ENCODE assay signal across 12 cellular contexts in genomic region chr21:33024278-33025103, GRCh38. TPM values are rescaled to one million over a fixed set of nuclear protein-coding genes. Genes with fewer than 3 reads are reported as not detected.
DNase-seq lines count a peak whose midpoint lies in the region; ATAC-seq and TF ChIP-seq lines count a peak whose summit lies in the region.
"Had no signal": no experiment of that assay in that cellular context is flagged by ENCODE, and none has a peak within 500 bp of the region (broad histone marks: within the 10 kb centered on the region; RNA-seq: fewer than 3 reads in every experiment).

No MANE protein-coding gene starts in this region.

- in situ Hi-C loops in GM13976 (cut with MboI; ENCODE audit: low sequenced_read_pairs, unreplicated experiment) = no loop called here

- H3K27ac Mint-ChIP-seq in activated T-helper 1 cell treated with anti-CD3 and anti-CD28 coated beads, Interleukin-12 subunit alpha, Interleukin-12 subunit beta, Interleukin-2, Interleukin-4 antibody, amounts not matched to agents 30 ng/mL and 10 ng/mL and 1 ng/mL, durations not matched to agents 14 hours and 24 hours and 36 hours = peak overlapping the region; percentile 42
- peak overlapping the region in 3 of 6 donors; percentile 76 to 98 (median 81) for H3K27ac Mint-ChIP-seq in naive B cell

- ATAC-seq in naive B cell (ENCODE audit: low read depth in 2 of 2) (no peak), GM21515 (IDR thresholded peaks at IDR 0.05; ENCODE audit: unreplicated experiment) (no peak), HG03460 (IDR thresholded peaks at IDR 0.05; ENCODE audit: unreplicated experiment) (no peak)

- DNase-seq in DMS 273 (lab: John Stamatoyannopoulos, UW; ENCODE audit: unreplicated experiment) (peak; percentile 30), DMS 273 treated with DMSO at 0.1 percent for 48 hours (lab: John Stamatoyannopoulos, UW) (no peak), GM13976 (ENCODE audit: low spot score) (peak; percentile 28), naive B cell (no peak), foreskin melanocyte (no peak)
- DNase-seq in activated T-helper 1 cell treated with anti-CD3 and anti-CD28 coated beads, Interleukin-12 subunit alpha, Interleukin-12 subunit beta, Interleukin-2, Interleukin-4 antibody, amounts not matched to agents 30 ng/mL and 10 ng/mL and 1 ng/mL, durations not matched to agents 14 hours and 24 hours and 36 hours (ENCODE audit: low spot score) = no peak
- DNase-seq: NCI-H1436 treated with DMSO at 0.1 percent for 48 hours, OCI-M1 had no signal

- no peak for TF ChIP-seq CTCF in GM13976 (IDR thresholded peaks at IDR 0.05; ENCODE audit: borderline replicate concordance, control extremely low read depth, extremely low read depth, insufficient read depth, missing control alignments)

- H3K9me3 Mint-ChIP-seq in activated T-helper 1 cell treated with anti-CD3 and anti-CD28 coated beads, Interleukin-12 subunit alpha, Interleukin-12 subunit beta, Interleukin-2, Interleukin-4 antibody, amounts not matched to agents 30 ng/mL and 10 ng/mL and 1 ng/mL, durations not matched to agents 14 hours and 24 hours and 36 hours = no peaks in the 10 kb centered on the region
- peaks cover 0 to 9% (median 3%) of the 10 kb centered on the region in 7 donors for H3K9me3 Mint-ChIP-seq in naive B cell

- H3K36me3 Mint-ChIP-seq in activated T-helper 1 cell treated with anti-CD3 and anti-CD28 coated beads, Interleukin-12 subunit alpha, Interleukin-12 subunit beta, Interleukin-2, Interleukin-4 antibody, amounts not matched to agents 30 ng/mL and 10 ng/mL and 1 ng/mL, durations not matched to agents 14 hours and 24 hours and 36 hours (ENCODE audit: low read depth) = peaks cover 1% of the 10 kb centered on the region
- peaks cover 0 to 22% of the 10 kb centered on the region in 2 donors for H3K36me3 Mint-ChIP-seq in naive B cell

- peaks cover 78% of the 10 kb centered on the region for H3K27me3 Mint-ChIP-seq in activated T-helper 1 cell treated with anti-CD3 and anti-CD28 coated beads, Interleukin-12 subunit alpha, Interleukin-12 subunit beta, Interleukin-2, Interleukin-4 antibody, amounts not matched to agents 30 ng/mL and 10 ng/mL and 1 ng/mL, durations not matched to agents 14 hours and 24 hours and 36 hours (ENCODE audit: insufficient read depth)
- peaks cover 65 to 84% (median 76%) of the 10 kb centered on the region in 3 donors for H3K27me3 Mint-ChIP-seq in naive B cell

- H3K4me1 Mint-ChIP-seq in activated T-helper 1 cell treated with anti-CD3 and anti-CD28 coated beads, Interleukin-12 subunit alpha, Interleukin-12 subunit beta, Interleukin-2, Interleukin-4 antibody, amounts not matched to agents 30 ng/mL and 10 ng/mL and 1 ng/mL, durations not matched to agents 14 hours and 24 hours and 36 hours (ENCODE audit: low read depth) = peaks cover 12% of the 10 kb centered on the region
- peaks cover 32 to 63% (median 55%) of the 10 kb centered on the region in 3 donors for H3K4me1 Mint-ChIP-seq in naive B cell

- intact Hi-C loops in activated T-helper 1 cell treated with anti-CD3 and anti-CD28 coated beads, Interleukin-12 subunit alpha, Interleukin-12 subunit beta, Interleukin-2, Interleukin-4 antibody, amounts not matched to agents 30 ng/mL and 10 ng/mL and 1 ng/mL, durations not matched to agents 14 hours and 24 hours and 36 hours (cut with micrococcal nuclease) = loop anchor here (10.0 kb wide), 1 partner anchor 190 kb away; no protein-coding TSS in a partner anchor

- no peak overlapping the region for H3K4me3 Mint-ChIP-seq in activated T-helper 1 cell treated with anti-CD3 and anti-CD28 coated beads, Interleukin-12 subunit alpha, Interleukin-12 subunit beta, Interleukin-2, Interleukin-4 antibody, amounts not matched to agents 30 ng/mL and 10 ng/mL and 1 ng/mL, durations not matched to agents 14 hours and 24 hours and 36 hours
- H3K4me3 Mint-ChIP-seq in naive B cell = peak overlapping the region in 5 of 8 donors; percentile 17 to 86 (median 54)

RNA-seq across cellular contexts. Expression of gene OLIG2, which starts 1.2 kb away (rescaled TPM):
- total RNA-seq in activated T-helper 1 cell treated with anti-CD3 and anti-CD28 coated beads, Interleukin-12 subunit alpha, Interleukin-12 subunit beta, Interleukin-2, Interleukin-4 antibody, amounts not matched to agents 30 ng/mL and 10 ng/mL and 1 ng/mL, durations not matched to agents 14 hours and 24 hours and 36 hours = not detected in 2 replicates
- not detected for polyA plus RNA-seq in naive B cell (ENCODE audit: low read depth in 6 of 6)
- total RNA-seq: T-helper 2 cell treated with Interferon-gamma antibody and Interleukin-4, amounts not matched to agents 100 ng/mL and 5 ng/mL, for 36 hours had no signal
- polyA plus RNA-seq: cardiac muscle cell had no signal

RNA-seq across cellular contexts. Expression of gene OLIG1, which starts 45.5 kb away (rescaled TPM):
- total RNA-seq in activated T-helper 1 cell treated with anti-CD3 and anti-CD28 coated beads, Interleukin-12 subunit alpha, Interleukin-12 subunit beta, Interleukin-2, Interleukin-4 antibody, amounts not matched to agents 30 ng/mL and 10 ng/mL and 1 ng/mL, durations not matched to agents 14 hours and 24 hours and 36 hours = not detected in 2 replicates
- not detected for polyA plus RNA-seq in naive B cell (ENCODE audit: low read depth in 6 of 6)
- total RNA-seq: cardiac muscle cell; T-helper 2 cell treated with Interferon-gamma antibody and Interleukin-4, amounts not matched to agents 100 ng/mL and 5 ng/mL, for 36 hours had no signal

Comparison
In these comparisons a context has a peak if more than half of its experiments do, and no peak if none do; other contexts are left out.
1. DNase-seq: peak in DMS 273 (single experiment) and GM13976 (single experiment); none in DMS 273 treated with DMSO at 0.1 percent for 48 hours (single experiment), activated T-helper 1 cell treated with anti-CD3 and anti-CD28 coated beads, Interleukin-12 subunit alpha, Interleukin-12 subunit beta, Interleukin-2, Interleukin-4 antibody, amounts not matched to agents 30 ng/mL and 10 ng/mL and 1 ng/mL, durations not matched to agents 14 hours and 24 hours and 36 hours (single experiment), naive B cell (single experiment) and foreskin melanocyte (single experiment).